In genomic region chr9:134571946-134572914, GRCh38 we compare ENCODE assay signal across 14 cellular contexts.
DNase-seq lines count a peak whose midpoint lies in the region; ATAC-seq and TF ChIP-seq lines count a peak whose summit lies in the region.
"Had no signal": no experiment of that assay in that cellular context is flagged by ENCODE, and none has a peak within 500 bp of the region (broad histone marks: within the 10 kb centered on the region; RNA-seq: fewer than 3 reads in every experiment).

No MANE protein-coding gene starts in this region.

- no peaks in the 10 kb centered on the region for H4K20me1 ChIP-seq in GM23338 (replicated peaks; ENCODE audit: insufficient read depth)

- no peak overlapping the region for H2AFZ ChIP-seq in GM23338
- H2AFZ ChIP-seq: PC-9 had no signal

- H3K9me2 ChIP-seq in GM23338 (ENCODE audit: insufficient read depth) = no peaks in the 10 kb centered on the region

- peaks cover 3% of the 10 kb centered on the region for H3K27me3 Mint-ChIP-seq in activated CD4-positive, alpha-beta T cell treated with anti-CD3 and anti-CD28 coated beads for 36 hours
- H3K27me3 Mint-ChIP-seq in stimulated activated memory B cell treated with anti-CD40 and anti-IgM and Interleukin-4, amounts not matched to agents 10 μg/mL and 1 μg/mL and 100 μg/mL, for 72 hours = peaks cover 19% of the 10 kb centered on the region
- H3K27me3 Mint-ChIP-seq in GM23338 (ENCODE audit: insufficient read depth, low read depth, poor library complexity) = peaks cover 15% of the 10 kb centered on the region

- H3F3A ChIP-seq in GM23338 (replicated peaks; ENCODE audit: low read depth) = no peaks in the 10 kb centered on the region

- no peak for TF ChIP-seq CTCF in GM23338 (conservative IDR thresholded peaks at IDR 0.05; ENCODE audit: low read depth in 2 of 2)

- peaks cover 2% of the 10 kb centered on the region for H3K9me3 Mint-ChIP-seq in activated CD4-positive, alpha-beta T cell treated with anti-CD3 and anti-CD28 coated beads for 36 hours (ENCODE audit: low read depth)
- H3K9me3 Mint-ChIP-seq in stimulated activated memory B cell treated with anti-CD40 and anti-IgM and Interleukin-4, amounts not matched to agents 10 μg/mL and 1 μg/mL and 100 μg/mL, for 72 hours = peaks cover 4% of the 10 kb centered on the region
- H3K9me3 Mint-ChIP-seq in GM23338 = peaks cover 31% of the 10 kb centered on the region

- ATAC-seq in activated CD4-positive, alpha-beta T cell treated with anti-CD3 and anti-CD28 coated beads for 36 hours = peak; percentile 55
- ATAC-seq in stimulated activated memory B cell treated with anti-CD40 and anti-IgM and Interleukin-4, amounts not matched to agents 10 μg/mL and 1 μg/mL and 100 μg/mL, for 72 hours = peak; percentile 49
- ATAC-seq in GM23338 (no peak), HG03442 (IDR thresholded peaks at IDR 0.05; ENCODE audit: unreplicated experiment) (no peak)
- ATAC-seq: left colon had no signal

- H3K79me2 ChIP-seq in GM23338 (replicated peaks; ENCODE audit: insufficient read depth) = no peaks in the 10 kb centered on the region

- H3K4me1 ChIP-seq in GM23338 (ENCODE audit: insufficient read depth) = no peaks in the 10 kb centered on the region

- DNase-seq in activated CD4-positive, alpha-beta T cell treated with anti-CD3 and anti-CD28 coated beads for 36 hours = peak; percentile 31
- DNase-seq in activated CD4-positive, alpha-beta T cell treated with anti-CD3 and anti-CD28 coated beads for 1 hour = no peak
- DNase-seq in RKO (ENCODE audit: low spot score) = peak; percentile 16
- DNase-seq in hepatic stellate cell (ENCODE audit: low spot score) = peak; percentile 42
- no peak for DNase-seq in NCI-H748 treated with DMSO at 0.1 percent for 48 hours (lab: John Stamatoyannopoulos, UW)
- no peak for DNase-seq in GM23338 (ENCODE audit: low spot score)
- DNase-seq: cerebellar nuclear complex, NCI-H2081 treated with DMSO at 0.1 percent for 48 hours, PC-9 had no signal

- no peaks in the 10 kb centered on the region for H3K4me1 Mint-ChIP-seq in activated CD4-positive, alpha-beta T cell treated with anti-CD3 and anti-CD28 coated beads for 36 hours
- H3K4me1 Mint-ChIP-seq in stimulated activated memory B cell treated with anti-CD40 and anti-IgM and Interleukin-4, amounts not matched to agents 10 μg/mL and 1 μg/mL and 100 μg/mL, for 72 hours = peaks cover 7% of the 10 kb centered on the region
- no peaks in the 10 kb centered on the region; the same call in 2 of the 3 replicates for H3K4me1 Mint-ChIP-seq in GM23338

- no peaks in the 10 kb centered on the region for H3K27me3 ChIP-seq in GM23338 (ENCODE audit: insufficient read depth)
- H3K27me3 ChIP-seq: ovary had no signal

- intact Hi-C loops in activated CD4-positive, alpha-beta T cell treated with anti-CD3 and anti-CD28 coated beads for 36 hours (cut with DNase I, micrococcal nuclease) = no loop called here

- no peak overlapping the region for H3K27ac Mint-ChIP-seq in activated CD4-positive, alpha-beta T cell treated with anti-CD3 and anti-CD28 coated beads for 36 hours
- no peak overlapping the region for H3K27ac Mint-ChIP-seq in stimulated activated memory B cell treated with anti-CD40 and anti-IgM and Interleukin-4, amounts not matched to agents 10 μg/mL and 1 μg/mL and 100 μg/mL, for 72 hours
- H3K27ac Mint-ChIP-seq in GM23338 = no peak overlapping the region

- CTCF ChIA-PET in activated CD4-positive, alpha-beta T cell treated with anti-CD3 and anti-CD28 coated beads for 36 hours (lab: Charles Lee) = no interaction called here

- no peak overlapping the region for H3K4me2 ChIP-seq in GM23338
- H3K4me2 ChIP-seq: PC-9 had no signal

- no peak overlapping the region for H3K27ac ChIP-seq in GM23338 (ENCODE audit: low read depth)
- H3K27ac ChIP-seq: ovary, PC-9 had no signal

- no peak overlapping the region for H3K4me3 Mint-ChIP-seq in activated CD4-positive, alpha-beta T cell treated with anti-CD3 and anti-CD28 coated beads for 36 hours
- H3K4me3 Mint-ChIP-seq in stimulated activated memory B cell treated with anti-CD40 and anti-IgM and Interleukin-4, amounts not matched to agents 10 μg/mL and 1 μg/mL and 100 μg/mL, for 72 hours = no peak overlapping the region
- no peak overlapping the region for H3K4me3 Mint-ChIP-seq in GM23338
- H3K4me3 Mint-ChIP-seq: IgD-negative memory B cell had no signal

- H3K36me3 Mint-ChIP-seq in activated CD4-positive, alpha-beta T cell treated with anti-CD3 and anti-CD28 coated beads for 36 hours (ENCODE audit: low read depth) = peaks cover 2% of the 10 kb centered on the region
- H3K36me3 Mint-ChIP-seq in stimulated activated memory B cell treated with anti-CD40 and anti-IgM and Interleukin-4, amounts not matched to agents 10 μg/mL and 1 μg/mL and 100 μg/mL, for 72 hours = no peaks in the 10 kb centered on the region
- peaks cover 4% of the 10 kb centered on the region; the same call in 2 of the 3 replicates for H3K36me3 Mint-ChIP-seq in GM23338 (ENCODE audit: low read depth)
- H3K36me3 Mint-ChIP-seq: IgD-negative memory B cell had no signal

- H3K4me3 ChIP-seq in GM23338 = no peak overlapping the region
- H3K4me3 ChIP-seq: ovary, PC-9 had no signal

- POLR2A ChIA-PET in activated CD4-positive, alpha-beta T cell treated with anti-CD3 and anti-CD28 coated beads for 36 hours (lab: Charles Lee) = no interaction called here

- H3K36me3 ChIP-seq in GM23338 (ENCODE audit: insufficient read depth) = no peaks in the 10 kb centered on the region
- H3K36me3 ChIP-seq: ovary had no signal

TF ChIP-seq in GM23338, 12 proteins besides CTCF, POLR2A, EP300 and RAD21 (continues in another document):
- no peak for TF ChIP-seq NANOG (IDR thresholded peaks at IDR 0.05; ENCODE audit: borderline replicate concordance)
- no peak for TF ChIP-seq ZNF114 (CRISPR knock-in tag; IDR thresholded peaks at IDR 0.05)
- TF ChIP-seq EZH2 (IDR thresholded peaks at IDR 0.05; ENCODE audit: low read depth, unreplicated experiment) = no peak
- TF ChIP-seq EZH2phosphoT487 (IDR thresholded peaks at IDR 0.05; ENCODE audit: unreplicated experiment) = no peak
- TF ChIP-seq POLR2AphosphoS5 (IDR thresholded peaks at IDR 0.05; ENCODE audit: low read depth) = no peak
- no peak for TF ChIP-seq JUNB (IDR thresholded peaks at IDR 0.05; ENCODE audit: unreplicated experiment)
- TF ChIP-seq ZNF462 (CRISPR knock-in tag; IDR thresholded peaks at IDR 0.05) = no peak

Comparison
In these comparisons a context has a peak if more than half of its experiments do, and no peak if none do; other contexts are left out.
1. DNase-seq: peak in activated CD4-positive, alpha-beta T cell treated with anti-CD3 and anti-CD28 coated beads for 36 hours (single experiment), RKO (single experiment) and hepatic stellate cell (single experiment); none in activated CD4-positive, alpha-beta T cell treated with anti-CD3 and anti-CD28 coated beads for 1 hour (single experiment), NCI-H748 treated with DMSO at 0.1 percent for 48 hours (single experiment) and GM23338 (single experiment).
2. ATAC-seq: peak in activated CD4-positive, alpha-beta T cell treated with anti-CD3 and anti-CD28 coated beads for 36 hours (single experiment) and stimulated activated memory B cell treated with anti-CD40 and anti-IgM and Interleukin-4, amounts not matched to agents 10 μg/mL and 1 μg/mL and 100 μg/mL, for 72 hours (single experiment); none in GM23338 (single experiment) and HG03442 (single experiment).